24 cellular contexts compared by ENCODE assay signal in genomic region chr5:73831066-73831465, GRCh38.
"Had no signal": no experiment of that assay in that cellular context is flagged by ENCODE, and none has a peak within 500 bp of the region (broad histone marks: within the 10 kb centered on the region; RNA-seq: fewer than 3 reads in every experiment).

No MANE protein-coding gene starts in this region.

- DNase-seq: activated CD4-positive, alpha-beta memory T cell treated with anti-CD3 and anti-CD28 coated beads for 36 hours; activated CD4-positive, alpha-beta T cell treated with anti-CD3 and anti-CD28 coated beads, Interleukin-2, amount 10 ng/mL, durations not matched to agents 24 days and 14 days; activated CD4-positive, CD25-positive, alpha-beta regulatory T cell treated with anti-CD3 and anti-CD28 coated beads, Interleukin-2, amount 50 U/mL, for 72 hours; activated naive CD4-positive, alpha-beta T cell; activated T-cell treated with anti-CD3 and anti-CD28 coated beads, Interleukin-2, amount 50 U/mL, for 48 hours; anterior cingulate cortex; cerebellar nuclear complex; colonic mucosa; effector CD8-positive, alpha-beta T cell; islet precursor cell; left cardiac atrium; natural killer cell; posterior cingulate gyrus; right cardiac atrium; spleen; stimulated activated naive CD4-positive, alpha-beta T cell; T-helper 17 cell; T1000; transverse colon had no signal

- FAIRE-seq: frontal cortex, urothelium cell line had no signal

- H3K9me3 ChIP-seq: colonic mucosa, spleen, transverse colon had no signal

- H3K36me3 ChIP-seq: cardiac muscle cell, colonic mucosa, spleen, transverse colon had no signal

- H3K27me3 ChIP-seq: cardiac muscle cell, colonic mucosa, spleen, transverse colon had no signal

- H3K4me3 ChIP-seq: cardiac muscle cell, colonic mucosa, spleen, transverse colon had no signal

- ATAC-seq: activated naive CD4-positive, alpha-beta T cell treated with anti-CD3 and anti-CD28 coated beads, Interleukin-2, amount 50 U/mL, for 72 hours; left cardiac atrium; natural killer cell; right cardiac atrium; SK-N-SH treated with all-trans-retinoic acid at 6 μM for 48 hours; T-helper 17 cell had no signal

- H3K4me1 ChIP-seq: colonic mucosa, spleen had no signal

- H3K27ac ChIP-seq: cardiac muscle cell, colonic mucosa, spleen, transverse colon had no signal
